In the genomic region with DNA sequence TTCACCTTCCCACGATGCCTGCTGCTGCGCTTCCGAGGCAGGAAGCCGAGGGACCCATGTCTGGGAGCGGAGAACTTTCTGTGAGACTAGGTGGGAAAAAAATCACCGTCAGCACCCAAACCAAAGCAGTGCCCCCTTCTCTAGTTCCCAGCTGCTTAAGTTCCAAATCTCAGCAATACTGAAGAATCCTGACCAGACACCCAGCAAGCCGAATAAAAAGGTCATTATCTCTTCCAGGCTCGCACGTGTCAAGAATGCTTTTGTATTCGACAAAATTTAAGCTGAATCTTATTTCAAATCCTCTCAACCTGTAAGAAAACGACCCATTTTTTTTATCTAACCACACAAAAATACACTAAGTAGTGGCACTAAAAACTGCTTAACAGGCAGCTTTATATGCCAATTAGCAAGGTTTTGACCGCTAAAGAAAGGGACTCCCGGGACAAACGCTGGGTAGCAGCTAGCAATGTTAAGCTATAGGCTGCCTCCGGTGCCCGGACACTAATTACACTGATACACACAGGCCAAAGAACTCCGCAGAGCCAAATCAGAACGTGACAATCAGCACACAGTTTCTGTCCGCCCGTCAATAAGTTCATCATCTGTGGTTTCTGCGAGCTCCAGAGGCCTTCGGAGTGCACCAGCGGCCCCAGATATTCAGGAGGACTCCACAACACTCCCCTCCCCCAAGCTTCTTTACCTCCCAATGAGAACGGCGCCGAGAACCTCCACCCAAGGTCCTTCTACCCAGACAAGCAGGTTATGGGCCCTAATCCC, we compare ENCODE assay signal across 8 cellular contexts. TPM values are rescaled to one million over a fixed set of nuclear protein-coding genes. Genes with fewer than 3 reads are reported as not detected.
DNase-seq lines count a peak whose midpoint lies in the region; TF ChIP-seq lines count a peak whose summit lies in the region.

No MANE protein-coding gene starts in this region.

- H3K4me1 ChIP-seq in breast epithelium (peaks cover 15 to 21% of the 10 kb centered on the region in 2 donors), suprapubic skin (peaks cover 46% of the 10 kb centered on the region)

- peaks cover 5% of the 10 kb centered on the region for H3K36me3 ChIP-seq in breast epithelium
- H3K36me3 ChIP-seq in suprapubic skin: peaks cover 38% of the 10 kb centered on the region

- no peaks in the 10 kb centered on the region for H3K27me3 Mint-ChIP-seq in activated naive CD4-positive, alpha-beta T cell treated with anti-CD3 and anti-CD28 coated beads for 36 hours (ENCODE audit: low read depth)

- DNase-seq in activated naive CD4-positive, alpha-beta T cell treated with anti-CD3 and anti-CD28 coated beads for 36 hours: peak; percentile 47
- DNase-seq in activated naive CD4-positive, alpha-beta T cell treated with Interleukin-2 at 50 U/mL for 16 hours: no peak
- DNase-seq in NCI-H2227 (lab: John Stamatoyannopoulos, UW; ENCODE audit: unreplicated experiment) (peak; percentile 43), breast epithelium (ENCODE audit: low spot score in 2 of 2) (peak in 1 of 2 donors; percentile 41), left kidney (ENCODE audit: low read depth, low spot score) (peak; percentile 78), suprapubic skin (ENCODE audit: low spot score in 2 of 2) (peak in 1 of 2 donors; percentile 65), pons (ENCODE audit: low spot score) (no peak), NCI-H1105 (lab: John Stamatoyannopoulos, UW) (no peak)

- H3K4me3 ChIP-seq in breast epithelium (peak overlapping the region; percentile 81 to 83 (median 81)), suprapubic skin (peak overlapping the region; percentile 84)

- TF ChIP-seq CTCF in breast epithelium (IDR thresholded peaks at IDR 0.05) (no peak), suprapubic skin (IDR thresholded peaks at IDR 0.05) (no peak)

- H3K9me3 Mint-ChIP-seq in activated naive CD4-positive, alpha-beta T cell treated with anti-CD3 and anti-CD28 coated beads for 36 hours: no peaks in the 10 kb centered on the region

- H3K36me3 Mint-ChIP-seq in activated naive CD4-positive, alpha-beta T cell treated with anti-CD3 and anti-CD28 coated beads for 36 hours (ENCODE audit: low read depth): peaks cover 56% of the 10 kb centered on the region

- H3K4me3 Mint-ChIP-seq in activated naive CD4-positive, alpha-beta T cell treated with anti-CD3 and anti-CD28 coated beads for 36 hours: peak overlapping the region; percentile 99

- peak overlapping the region; percentile 100 for H3K27ac Mint-ChIP-seq in activated naive CD4-positive, alpha-beta T cell treated with anti-CD3 and anti-CD28 coated beads for 36 hours

- H3K9me3 ChIP-seq in breast epithelium (no peaks in the 10 kb centered on the region), suprapubic skin (no peaks in the 10 kb centered on the region)

- no peaks in the 10 kb centered on the region for H3K27me3 ChIP-seq in breast epithelium
- no peaks in the 10 kb centered on the region for H3K27me3 ChIP-seq in suprapubic skin

- TF ChIP-seq POLR2A in breast epithelium (IDR thresholded peaks at IDR 0.05): no peak
- no peak for TF ChIP-seq POLR2A in suprapubic skin (IDR thresholded peaks at IDR 0.05)

- H3K27ac ChIP-seq in breast epithelium (peak overlapping the region; percentile 95 to 98), suprapubic skin (peak overlapping the region; percentile 98)

- H3K4me1 Mint-ChIP-seq in activated naive CD4-positive, alpha-beta T cell treated with anti-CD3 and anti-CD28 coated beads for 36 hours (ENCODE audit: low read depth): peaks cover 44% of the 10 kb centered on the region

- CTCF ChIA-PET in activated naive CD4-positive, alpha-beta T cell treated with anti-CD3 and anti-CD28 coated beads for 36 hours (lab: Charles Lee): interaction anchor here (0.6 to 4.7 kb wide), 11 partner anchors 9 to 447 kb away, joined by 3 to 36 read pairs (median 3); partner anchors contain the start of genes CBX6 and TAB1

- intact Hi-C loops in activated naive CD4-positive, alpha-beta T cell treated with anti-CD3 and anti-CD28 coated beads for 36 hours (cut with micrococcal nuclease): loop anchor here (1.0 to 5.0 kb wide), 7 partner anchors 166 to 613 kb away; partner anchors contain the start of genes APOBEC3C, ATF4, CBX6 and CBX7
- intact Hi-C loops in breast epithelium (cut with DNase I; ENCODE audit: low total_unique reads): loop anchor here (10.0 kb wide), 2 partner anchors 206 to 314 kb away; partner anchors contain the start of gene ATF4

- WGBS in suprapubic skin: 3% methylated on average over 26 of the region's 26 CpGs

- TF ChIP-seq EP300 in suprapubic skin (IDR thresholded peaks at IDR 0.05): no peak

RNA-seq across cellular contexts. Expression of gene RPL3, which starts 0.7 kb away (rescaled TPM):
- total RNA-seq in activated naive CD4-positive, alpha-beta T cell treated with anti-CD3 and anti-CD28 coated beads for 36 hours: 1,000 to 10,000 TPM; 3,434 to 3,511 TPM
- total RNA-seq in breast epithelium (1,000 to 10,000 TPM; 1,827 to 3,262 (median 2,633) TPM), suprapubic skin (1,000 to 10,000 TPM; 2,537 to 3,396 (median 3,080) TPM)

RNA-seq across cellular contexts. Expression of gene SYNGR1, which starts 31.1 kb away (rescaled TPM):
- total RNA-seq in activated naive CD4-positive, alpha-beta T cell treated with anti-CD3 and anti-CD28 coated beads for 36 hours: under 1 TPM; 0.27 to 0.29 TPM
- total RNA-seq in breast epithelium (10 to 100 TPM in 2 of 3 donors, 1 to 10 TPM in 1; 6.9 to 22.3 (median 20.5) TPM), suprapubic skin (10 to 100 TPM; 34.6 to 52.5 (median 44.3) TPM)

Comparison
In these comparisons a context has a peak if more than half of its experiments do, and no peak if none do; other contexts are left out.
1. DNase-seq: peak in activated naive CD4-positive, alpha-beta T cell treated with anti-CD3 and anti-CD28 coated beads for 36 hours (single experiment), NCI-H2227 (single experiment) and left kidney (single experiment); none in activated naive CD4-positive, alpha-beta T cell treated with Interleukin-2 at 50 U/mL for 16 hours (single experiment), pons (single experiment) and NCI-H1105 (single experiment).
2. RNA of gene SYNGR1, which starts 31.1 kb away (total RNA-seq): 34.6 to 52.5 TPM in suprapubic skin and 6.9 to 22.3 TPM in breast epithelium; 0.27 to 0.29 TPM in activated naive CD4-positive, alpha-beta T cell treated with anti-CD3 and anti-CD28 coated beads for 36 hours; every median in the first group is over 4 times any median in the second.